In genomic region chr9:73243078-73243477, GRCh38 we compare ENCODE assay signal across 19 cellular contexts.
"Had no signal": no experiment of that assay in that cellular context is flagged by ENCODE, and none has a peak within 500 bp of the region (broad histone marks: within the 10 kb centered on the region; RNA-seq: fewer than 3 reads in every experiment).

No MANE protein-coding gene starts in this region.

- H3K4me3 Mint-ChIP-seq: mesothelial cell of epicardium, naive B cell had no signal

- H3K27me3 ChIP-seq: esophagus muscularis mucosa, heart right ventricle, left lung had no signal

- ATAC-seq: foreskin keratinocyte, gastroesophageal sphincter, heart right ventricle, left cardiac atrium, left lung, left ventricle myocardium superior, lower lobe of right lung, mucosa of descending colon had no signal

- H3K4me3 ChIP-seq: coronary artery, dorsolateral prefrontal cortex, esophagus muscularis mucosa, gastroesophageal sphincter, heart right ventricle, left lung, lower lobe of right lung, mucosa of descending colon had no signal

- H3K4me1 Mint-ChIP-seq: naive B cell had no signal

- H3K4me1 ChIP-seq: esophagus muscularis mucosa, foreskin keratinocyte, gastroesophageal sphincter, heart right ventricle, left lung, lower lobe of right lung had no signal

- H3K36me3 ChIP-seq: esophagus muscularis mucosa, gastroesophageal sphincter, heart right ventricle, left lung, lower lobe of right lung had no signal

- DNase-seq: dermis blood vessel endothelial cell; dorsolateral prefrontal cortex; effector CD4-positive, alpha-beta T cell; effector memory CD4-positive, alpha-beta T cell; foreskin keratinocyte; head of caudate nucleus; heart right ventricle; hippocampal formation; left cardiac atrium; left lung; left ventricle myocardium superior; lower lobe of right lung; mesenchymal stem cell; mucosa of descending colon; naive B cell had no signal

- H3K27ac Mint-ChIP-seq: naive B cell had no signal

- H3K9me3 ChIP-seq: esophagus muscularis mucosa, gastroesophageal sphincter, heart right ventricle, left lung, lower lobe of right lung, mucosa of descending colon had no signal

- H3K36me3 Mint-ChIP-seq: mesothelial cell of epicardium, naive B cell had no signal

- H3K27ac ChIP-seq: coronary artery, esophagus muscularis mucosa, foreskin keratinocyte, gastroesophageal sphincter, heart right ventricle, left lung, lower lobe of right lung had no signal
